In genomic region chr17:73192219-73192893, GRCh38 we compare ENCODE assay signal across 1 cellular context.
A peak's percentile ranks its signal among the peaks of the same experiment; 100 is the strongest.
TF ChIP-seq lines count a peak whose summit lies in the region.

No MANE protein-coding gene starts in this region.

TF ChIP-seq in HEK293, 187 proteins besides CTCF, POLR2A, EP300 and RAD21 (continued from another document):
- TF ChIP-seq ZSCAN4 (tag by site-specific recombination; IDR thresholded peaks at IDR 0.05) = no peak
- TF ChIP-seq ZNF23 (tag by site-specific recombination; IDR thresholded peaks at IDR 0.05; ENCODE audit: borderline replicate concordance) = no peak
- TF ChIP-seq SP7 (tag by site-specific recombination; IDR thresholded peaks at IDR 0.05) = no peak
- no peak for TF ChIP-seq ZNF645 (tag by site-specific recombination; IDR thresholded peaks at IDR 0.05)
- TF ChIP-seq ZNF518A (tag by site-specific recombination; conservative IDR thresholded peaks at IDR 0.05; ENCODE audit: low read depth) = no peak
- TF ChIP-seq ZNF626 (tag by site-specific recombination; IDR thresholded peaks at IDR 0.05) = no peak
- no peak for TF ChIP-seq MEIS1 (CRISPR knock-in tag; IDR thresholded peaks at IDR 0.05; ENCODE audit: borderline replicate concordance)
- peak; percentile 87 for TF ChIP-seq ZBTB8A (tag by site-specific recombination; IDR thresholded peaks at IDR 0.05)
- no peak for TF ChIP-seq ZNF18 (tag by site-specific recombination; IDR thresholded peaks at IDR 0.05)
- TF ChIP-seq ZNF529 (tag by site-specific recombination; IDR thresholded peaks at IDR 0.05; ENCODE audit: insufficient replicate concordance) = no peak
- no peak for TF ChIP-seq TCF7L2 (IDR thresholded peaks at IDR 0.05; ENCODE audit: borderline replicate concordance, low read depth, low read length)
- no peak for TF ChIP-seq WT1 (tag by site-specific recombination; IDR thresholded peaks at IDR 0.05)
- TF ChIP-seq ZNF488 (tag by site-specific recombination; IDR thresholded peaks at IDR 0.05) = no peak
- no peak for TF ChIP-seq KLF8 (tag by site-specific recombination; IDR thresholded peaks at IDR 0.05)
- TF ChIP-seq GLIS1 (tag by site-specific recombination; IDR thresholded peaks at IDR 0.05) = 0 out of 2 replicates have a peak, but pooled peaks have one; percentile 11
- no peak for TF ChIP-seq ZNF202 (tag by site-specific recombination; IDR thresholded peaks at IDR 0.05; ENCODE audit: borderline replicate concordance)
- no peak for TF ChIP-seq ZBTB6 (tag by site-specific recombination; IDR thresholded peaks at IDR 0.05)
- TF ChIP-seq MYNN (tag by site-specific recombination; IDR thresholded peaks at IDR 0.05; ENCODE audit: borderline replicate concordance) = no peak
- TF ChIP-seq TRIM28 (IDR thresholded peaks at IDR 0.05; ENCODE audit: borderline replicate concordance, low read length) = no peak
- TF ChIP-seq ZNF121 (tag by site-specific recombination; IDR thresholded peaks at IDR 0.05) = no peak
- TF ChIP-seq ZNF280D (tag by site-specific recombination; IDR thresholded peaks at IDR 0.05) = no peak
- peak; percentile 59 for TF ChIP-seq ZNF398 (tag by site-specific recombination; IDR thresholded peaks at IDR 0.05)
- TF ChIP-seq ZNF214 (tag by site-specific recombination; IDR thresholded peaks at IDR 0.05; ENCODE audit: borderline replicate concordance) = no peak
- 0 out of 2 replicates have a peak, but pooled peaks have one; percentile 16 for TF ChIP-seq ZNF561 (tag by site-specific recombination; IDR thresholded peaks at IDR 0.05; ENCODE audit: borderline replicate concordance)
- no peak for TF ChIP-seq SCRT2 (tag by site-specific recombination; IDR thresholded peaks at IDR 0.05)
- no peak for TF ChIP-seq ZNF677 (tag by site-specific recombination; IDR thresholded peaks at IDR 0.05)
- TF ChIP-seq ZNF404 (tag by site-specific recombination; IDR thresholded peaks at IDR 0.05) = no peak
- no peak for TF ChIP-seq ZNF837 (tag by site-specific recombination; IDR thresholded peaks at IDR 0.05)
- no peak for TF ChIP-seq ZNF302 (tag by site-specific recombination; IDR thresholded peaks at IDR 0.05; ENCODE audit: low read depth)
- TF ChIP-seq FEZF1 (tag by site-specific recombination; IDR thresholded peaks at IDR 0.05) = no peak
